Comparison of ENCODE assay signal across 4 cellular contexts in genomic region chr15:23823508-23823907, GRCh38.
TF ChIP-seq lines count a peak whose summit lies in the region.

No MANE protein-coding gene starts in this region.

TF ChIP-seq in SK-N-SH, 30 proteins besides CTCF, POLR2A, EP300 and RAD21:
- TF ChIP-seq EZH2phosphoT487 (IDR thresholded peaks at IDR 0.05; ENCODE audit: borderline replicate concordance, low read depth) (no peak), USF2 (IDR thresholded peaks at IDR 0.05; ENCODE audit: borderline replicate concordance, low read depth, low read length) (no peak), YY1 (IDR thresholded peaks at IDR 0.05; ENCODE audit: low read depth) (no peak), RFX5 (IDR thresholded peaks at IDR 0.05; ENCODE audit: low read length) (no peak), MAX (IDR thresholded peaks at IDR 0.05; ENCODE audit: low read depth) (no peak), SIN3A (IDR thresholded peaks at IDR 0.05; ENCODE audit: borderline replicate concordance, low read depth, low read length) (no peak), FOXM1 (IDR thresholded peaks at IDR 0.05; ENCODE audit: low read depth) (no peak), FOXJ3 (CRISPR knock-in tag; IDR thresholded peaks at IDR 0.05) (no peak), ZBTB33 (IDR thresholded peaks at IDR 0.05; ENCODE audit: borderline replicate concordance, low read depth) (no peak), FOSL2 (IDR thresholded peaks at IDR 0.05; ENCODE audit: borderline replicate concordance, low read depth) (no peak), CHD2 (IDR thresholded peaks at IDR 0.05; ENCODE audit: low read length, partially characterized antibody) (no peak)

TF ChIP-seq in SK-N-SH treated with all-trans-retinoic acid at 6 μM for 48 hours, 23 proteins besides CTCF, POLR2A, EP300 and RAD21:
- TF ChIP-seq CSRNP3 (CRISPR knock-in tag; IDR thresholded peaks at IDR 0.05) (no peak), ZFP3 (CRISPR knock-in tag; IDR thresholded peaks at IDR 0.05) (no peak), RARB (CRISPR knock-in tag; IDR thresholded peaks at IDR 0.05) (no peak), TOX (CRISPR knock-in tag; IDR thresholded peaks at IDR 0.05; ENCODE audit: borderline replicate concordance) (no peak), ESRRG (CRISPR knock-in tag; IDR thresholded peaks at IDR 0.05) (no peak), POU6F1 (CRISPR knock-in tag; IDR thresholded peaks at IDR 0.05; ENCODE audit: borderline replicate concordance, low read depth) (no peak), ISL1 (CRISPR knock-in tag; IDR thresholded peaks at IDR 0.05) (no peak), ZC3H10 (CRISPR knock-in tag; IDR thresholded peaks at IDR 0.05) (no peak), OSR1 (CRISPR knock-in tag; IDR thresholded peaks at IDR 0.05) (no peak), ZFP30 (CRISPR knock-in tag; IDR thresholded peaks at IDR 0.05) (no peak), TCF4 (CRISPR knock-in tag; IDR thresholded peaks at IDR 0.05; ENCODE audit: borderline replicate concordance) (no peak), ZNF70 (CRISPR knock-in tag; IDR thresholded peaks at IDR 0.05) (no peak)

TF ChIP-seq in Ishikawa, 13 proteins besides CTCF, POLR2A, EP300 and RAD21:
- TF ChIP-seq FOXM1 (IDR thresholded peaks at IDR 0.05; ENCODE audit: borderline replicate concordance, low read depth) (no peak), YY1 (IDR thresholded peaks at IDR 0.05; ENCODE audit: low read depth) (no peak), CEBPB (IDR thresholded peaks at IDR 0.05) (no peak), TEAD4 (IDR thresholded peaks at IDR 0.05) (no peak), TCF12 (IDR thresholded peaks at IDR 0.05; ENCODE audit: low read depth) (no peak), MAX (IDR thresholded peaks at IDR 0.05) (no peak), CREB1 (IDR thresholded peaks at IDR 0.05; ENCODE audit: low read depth) (no peak), ZBTB7A (IDR thresholded peaks at IDR 0.05; ENCODE audit: low read depth) (no peak)
TF ChIP-seq in Ishikawa: peak in this region for 0.

TF ChIP-seq in HepG2, 621 proteins besides CTCF, POLR2A, EP300 and RAD21:
- TF ChIP-seq STAG1 (CRISPR knock-in tag; IDR thresholded peaks at IDR 0.05) (peak; percentile 65), GABPA (IDR thresholded peaks at IDR 0.05; ENCODE audit: low read depth, low read length) (no peak), GABPA (CRISPR knock-in tag; IDR thresholded peaks at IDR 0.05; ENCODE audit: low read depth) (no peak)
